In the genomic region with DNA sequence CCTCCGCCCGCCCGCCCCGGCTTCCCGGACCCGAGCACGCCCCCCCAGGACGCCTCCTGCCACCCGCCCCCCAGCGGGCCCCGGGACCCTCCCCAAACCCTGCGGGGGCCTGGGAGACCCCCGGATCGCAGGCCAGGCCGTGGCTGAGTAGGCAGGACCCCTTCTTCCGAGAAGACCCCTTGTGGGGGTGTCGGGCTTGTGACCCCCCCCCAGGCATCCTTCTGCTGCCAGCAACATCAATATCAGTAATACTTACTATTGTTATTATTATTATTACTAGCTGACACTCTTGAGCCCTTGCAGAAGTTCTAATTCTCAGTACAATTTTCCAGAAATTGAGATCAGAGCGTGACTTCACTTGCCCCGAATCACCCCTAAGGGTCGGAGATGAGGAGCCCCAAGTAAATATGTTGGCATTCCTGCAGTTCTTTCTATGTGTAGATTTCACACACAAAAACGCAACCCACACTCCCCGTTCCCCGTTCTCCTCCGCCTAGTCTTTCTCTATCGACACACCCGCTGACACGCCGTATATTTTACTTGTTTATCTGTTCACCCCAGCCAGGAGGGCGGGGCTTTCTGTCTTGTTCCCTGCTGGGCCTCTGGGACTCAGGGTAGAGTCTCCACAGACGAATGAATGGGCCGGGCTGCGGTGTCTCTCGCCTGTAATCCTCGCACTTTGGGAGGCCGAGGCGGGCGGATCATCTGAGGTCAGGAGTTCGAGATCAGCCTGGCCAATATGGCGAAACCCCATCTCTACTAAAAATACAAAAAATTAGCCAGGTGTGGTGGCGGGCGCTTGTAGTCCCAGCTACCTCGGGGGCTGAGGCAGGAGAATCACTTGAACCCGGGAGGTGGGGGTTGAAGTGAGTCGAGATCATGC, we compare ENCODE assay signal across 8 cellular contexts. TPM values are rescaled to one million over a fixed set of nuclear protein-coding genes. Genes with fewer than 3 reads are reported as not detected.
DNase-seq lines count a peak whose midpoint lies in the region; ATAC-seq and TF ChIP-seq lines count a peak whose summit lies in the region.

No MANE protein-coding gene starts in this region.

- intact Hi-C loops in head of caudate nucleus (cut with DNase I): no loop called here

- peak overlapping the region; percentile 70 for H3K4me3 Mint-ChIP-seq in progenitor cell of endocrine pancreas (ENCODE audit: low read depth)

- no peaks in the 10 kb centered on the region for H3K27me3 Mint-ChIP-seq in progenitor cell of endocrine pancreas

- DNase-seq in BE2C: peak; percentile 65
- DNase-seq in Jurkat, Clone E6-1 (ENCODE audit: low read depth, low spot score): no peak
- peak; percentile 68 for DNase-seq in RPMI7951 (ENCODE audit: low read depth)
- peak; percentile 69 for DNase-seq in activated naive CD4-positive, alpha-beta T cell treated with anti-CD3 and anti-CD28 coated beads, Interleukin-2, amount 50 U/mL, for 16 hours
- DNase-seq in head of caudate nucleus: peak in 27 of 42 donors; percentile 13 to 71 (median 39)
- peak; percentile 56 for DNase-seq in progenitor cell of endocrine pancreas (ENCODE audit: low spot score, unreplicated experiment)
- DNase-seq in NK-92 treated with Interleukin-12 subunit alpha and Interleukin-12 subunit beta, amount 100 ng/mL, for 24 hours (lab: John Stamatoyannopoulos, UW): no peak

- H3K4me1 ChIP-seq in BE2C: no peaks in the 10 kb centered on the region; the same call in 1 of the 2 replicates

- H3K36me3 ChIP-seq in BE2C: no peaks in the 10 kb centered on the region

- no peaks in the 10 kb centered on the region for H3K36me3 Mint-ChIP-seq in progenitor cell of endocrine pancreas (ENCODE audit: insufficient read depth)

- H3K27me3 ChIP-seq in BE2C: no peaks in the 10 kb centered on the region

- ATAC-seq in HG03565 (IDR thresholded peaks at IDR 0.05; ENCODE audit: unreplicated experiment): no peak

- no peak for TF ChIP-seq CTCF in BE2C (IDR thresholded peaks at IDR 0.05; ENCODE audit: low read depth, low read length)
- TF ChIP-seq CTCF in progenitor cell of endocrine pancreas (IDR thresholded peaks at IDR 0.05; ENCODE audit: unreplicated experiment): no peak

- H3K4me3 ChIP-seq in BE2C (ENCODE audit: low read depth, low read length): peak overlapping the region; percentile 44
- H3K4me3 ChIP-seq in Jurkat, Clone E6-1 (ENCODE audit: low read length): peak overlapping the region; percentile 20

- peaks cover 13% of the 10 kb centered on the region for H3K4me1 Mint-ChIP-seq in progenitor cell of endocrine pancreas (ENCODE audit: low read depth)

- peak overlapping the region; percentile 98 for H3K27ac Mint-ChIP-seq in progenitor cell of endocrine pancreas

- no peaks in the 10 kb centered on the region for H3K9me3 Mint-ChIP-seq in progenitor cell of endocrine pancreas (ENCODE audit: low read depth)

- no peaks in the 10 kb centered on the region for H3K9me3 ChIP-seq in BE2C

RNA-seq across cellular contexts. Expression of gene TLE5, which starts 14.7 kb away (rescaled TPM):
- 1,091 TPM for polyA plus RNA-seq in BE2C (2012; ENCODE audit: insufficient read depth, insufficient read length, low read depth)
- polyA plus RNA-seq in Jurkat, Clone E6-1 (2012; ENCODE audit: insufficient read depth, insufficient read length): 1,043 TPM
- 178 and 208 TPM in 2 replicates for total RNA-seq in RPMI7951 (2014; rRNA removed; shearing (Covaris generic))
- 469 and 507 TPM in 2 replicates for total RNA-seq in progenitor cell of endocrine pancreas

RNA-seq across cellular contexts. Expression of gene TLE2, which starts 18.5 kb away (rescaled TPM):
- 114 TPM for polyA plus RNA-seq in BE2C (2012; ENCODE audit: insufficient read depth, insufficient read length, low read depth)
- 65.0 TPM for polyA plus RNA-seq in Jurkat, Clone E6-1 (2012; ENCODE audit: insufficient read depth, insufficient read length)
- total RNA-seq in RPMI7951 (2014; rRNA removed; shearing (Covaris generic)): not detected in 2 replicates
- total RNA-seq in progenitor cell of endocrine pancreas: 147 and 160 TPM in 2 replicates

RNA-seq across cellular contexts. Expression of gene GNA11, which starts 46.6 kb away (rescaled TPM):
- 180 TPM for polyA plus RNA-seq in BE2C (2012; ENCODE audit: insufficient read depth, insufficient read length, low read depth)
- 1.2 TPM for polyA plus RNA-seq in Jurkat, Clone E6-1 (2012; ENCODE audit: insufficient read depth, insufficient read length)
- total RNA-seq in RPMI7951 (2014; rRNA removed; shearing (Covaris generic)): 35.9 and 56.3 TPM in 2 replicates
- 37.9 and 39.5 TPM in 2 replicates for total RNA-seq in progenitor cell of endocrine pancreas

Comparison
In these comparisons a context has a peak if more than half of its experiments do, and no peak if none do; other contexts are left out.
1. DNase-seq: peak in BE2C (single experiment), RPMI7951 (single experiment), activated naive CD4-positive, alpha-beta T cell treated with anti-CD3 and anti-CD28 coated beads, Interleukin-2, amount 50 U/mL, for 16 hours (single experiment), head of caudate nucleus (27 of 42) and progenitor cell of endocrine pancreas (single experiment); none in Jurkat, Clone E6-1 (single experiment) and NK-92 treated with Interleukin-12 subunit alpha and Interleukin-12 subunit beta, amount 100 ng/mL, for 24 hours (single experiment).
2. RNA of gene TLE2, which starts 18.5 kb away (total RNA-seq): 147 to 160 TPM in progenitor cell of endocrine pancreas; not detected in RPMI7951; every median in the first group is over 100 times any median in the second.